8 cellular contexts compared by ENCODE assay signal in genomic region chr4:139278956-139279722, GRCh38. TPM values are rescaled to one million over a fixed set of nuclear protein-coding genes. Genes with fewer than 3 reads are reported as not detected.
A peak's percentile ranks its signal among the peaks of the same experiment; 100 is the strongest.
DNase-seq lines count a peak whose midpoint lies in the region; ATAC-seq, FAIRE-seq and TF ChIP-seq lines count a peak whose summit lies in the region.

No MANE protein-coding gene starts in this region.

- peak overlapping the region; percentile 13 to 46 (median 38) for H3K4me3 ChIP-seq in Peyer's patch
- H3K4me3 ChIP-seq in epithelial cell of esophagus (ENCODE audit: low read length) = peak overlapping the region; percentile 44
- peak overlapping the region; percentile 65 for H3K4me3 ChIP-seq in neural progenitor cell
- H3K4me3 ChIP-seq in small intestine (ENCODE audit: low read depth in 1 of 2, low read length in 2 of 2) = peak overlapping the region in 1 of 2 donors; percentile 35

- peaks cover 58% of the 10 kb centered on the region for H3K27me3 Mint-ChIP-seq in CD4-positive, alpha-beta T cell
- H3K27me3 Mint-ChIP-seq in neural progenitor cell (ENCODE audit: insufficient read depth, low read depth) = peaks cover 35% of the 10 kb centered on the region

- peak overlapping the region; percentile 92 for H3K4me2 ChIP-seq in neural progenitor cell

- 14 to 23% (median 16%) methylated on average over 38 of the region's 38 CpGs for WGBS in small intestine, 3 donors

- H3K9me3 Mint-ChIP-seq in CD4-positive, alpha-beta T cell = no peaks in the 10 kb centered on the region
- no peaks in the 10 kb centered on the region for H3K9me3 Mint-ChIP-seq in neural progenitor cell

- no peak for TF ChIP-seq POLR2A in Peyer's patch (IDR thresholded peaks at IDR 0.05)

- no peak for TF ChIP-seq CTCF in CD4-positive, alpha-beta T cell (IDR thresholded peaks at IDR 0.05)
- no peak for TF ChIP-seq CTCF in Peyer's patch (IDR thresholded peaks at IDR 0.05)
- no peak for TF ChIP-seq CTCF in epithelial cell of esophagus (IDR thresholded peaks at IDR 0.05; ENCODE audit: insufficient read depth, low read depth, low read length, missing control alignments)
- TF ChIP-seq CTCF in neural progenitor cell (IDR thresholded peaks at IDR 0.05) = no peak

- H3K4me1 Mint-ChIP-seq in CD4-positive, alpha-beta T cell (ENCODE audit: low read depth) = peaks cover 18% of the 10 kb centered on the region
- peaks cover 11% of the 10 kb centered on the region for H3K4me1 Mint-ChIP-seq in neural progenitor cell

- H3K79me2 ChIP-seq in neural progenitor cell (ENCODE audit: low read depth) = no peaks in the 10 kb centered on the region

- H3K4me3 Mint-ChIP-seq in CD4-positive, alpha-beta T cell = peak overlapping the region; percentile 77
- peak overlapping the region; percentile 81 for H3K4me3 Mint-ChIP-seq in neural progenitor cell

- no peak overlapping the region for H3K27ac Mint-ChIP-seq in CD4-positive, alpha-beta T cell
- H3K27ac Mint-ChIP-seq in neural progenitor cell = no peak overlapping the region

- H3K36me3 ChIP-seq in Peyer's patch (no peaks in the 10 kb centered on the region), neural progenitor cell (no peaks in the 10 kb centered on the region), small intestine (ENCODE audit: control insufficient read depth in 2 of 2, insufficient read depth in 2 of 2, low read length in 2 of 2) (no peaks in the 10 kb centered on the region)

- H3K4me1 ChIP-seq in Peyer's patch (peaks cover 0 to 5% (median 2%) of the 10 kb centered on the region in 4 donors), neural progenitor cell (no peaks in the 10 kb centered on the region), small intestine (ENCODE audit: control insufficient read depth in 2 of 2, insufficient read depth in 1 of 2, low read depth in 1 of 2, low read length in 1 of 2) (peaks cover 0 to 8% of the 10 kb centered on the region in 2 donors)

- no peaks in the 10 kb centered on the region for H4K20me1 ChIP-seq in neural progenitor cell (ENCODE audit: low read depth)

- no peak for DNase-seq in CD4-positive, alpha-beta T cell
- DNase-seq in Peyer's patch = no peak
- DNase-seq in epithelial cell of esophagus (ENCODE audit: low read depth) = no peak
- DNase-seq in neural progenitor cell (ENCODE audit: low spot score) = peak; percentile 49
- DNase-seq in foreskin melanocyte = no peak
- DNase-seq in 8988T = no peak
- DNase-seq in small intestine = no peak

- H3F3A ChIP-seq in neural progenitor cell (ENCODE audit: low read depth) = peaks cover 18% of the 10 kb centered on the region

- no peak overlapping the region for H3K27ac ChIP-seq in CD4-positive, alpha-beta T cell (ENCODE audit: low read depth, low read length)
- no peak overlapping the region for H3K27ac ChIP-seq in Peyer's patch
- no peak overlapping the region for H3K27ac ChIP-seq in neural progenitor cell
- no peak overlapping the region for H3K27ac ChIP-seq in small intestine (ENCODE audit: low read depth in 1 of 2, low read length in 1 of 2)

- no peak overlapping the region for H3K9ac ChIP-seq in neural progenitor cell

- H2AFZ ChIP-seq in neural progenitor cell (replicated peaks) = peak overlapping the region; percentile 90

- POLR2A ChIA-PET in CD4-positive, alpha-beta T cell (lab: Charles Lee) = interaction anchor here (1.0 kb wide), 1 partner anchor 17 kb away, joined by 3 read pairs; no protein-coding TSS in a partner anchor

- CTCF ChIA-PET in CD4-positive, alpha-beta T cell (lab: Charles Lee) = interaction anchor here (0.6 kb wide), 1 partner anchor 9 kb away, joined by 3 read pairs; no protein-coding TSS in a partner anchor

- H3K27me3 ChIP-seq in CD4-positive, alpha-beta T cell (ENCODE audit: control insufficient read depth, insufficient read depth, low read length) = peaks cover 49% of the 10 kb centered on the region
- peaks cover 0 to 12% of the 10 kb centered on the region in 2 donors for H3K27me3 ChIP-seq in Peyer's patch
- peaks cover 52% of the 10 kb centered on the region for H3K27me3 ChIP-seq in neural progenitor cell
- H3K27me3 ChIP-seq in small intestine (ENCODE audit: control insufficient read depth in 2 of 2, insufficient read depth in 2 of 2, low read length in 2 of 2) = peaks cover 0 to 16% of the 10 kb centered on the region in 2 donors

- no peak for FAIRE-seq in small intestine (lab: Jason Lieb, UNC)

- ATAC-seq in CD4-positive, alpha-beta T cell (ENCODE audit: poor library complexity) = peak; percentile 43
- ATAC-seq in HG03469 (IDR thresholded peaks at IDR 0.05; ENCODE audit: unreplicated experiment) = no peak

- intact Hi-C loops in CD4-positive, alpha-beta T cell (cut with DNase I, micrococcal nuclease) = loop anchor here in 1 of 2 experiments (5.0 kb wide), 1 partner anchor 37 kb away; no protein-coding TSS in a partner anchor

- H3K9me3 ChIP-seq in CD4-positive, alpha-beta T cell (ENCODE audit: control insufficient read depth, low read length) = no peaks in the 10 kb centered on the region
- H3K9me3 ChIP-seq in Peyer's patch (no peaks in the 10 kb centered on the region), neural progenitor cell (ENCODE audit: low read depth) (no peaks in the 10 kb centered on the region), small intestine (ENCODE audit: control insufficient read depth, low read depth) (no peaks in the 10 kb centered on the region)

- no peaks in the 10 kb centered on the region for H3K36me3 Mint-ChIP-seq in CD4-positive, alpha-beta T cell (ENCODE audit: low read depth)
- H3K36me3 Mint-ChIP-seq in neural progenitor cell = no peaks in the 10 kb centered on the region

RNA-seq across cellular contexts. Expression of gene MGARP, which starts 0.9 kb away (rescaled TPM):
- total RNA-seq in CD4-positive, alpha-beta T cell = not detected
- total RNA-seq in Peyer's patch (not detected), neural progenitor cell (ENCODE audit: low replicate concordance) (2.5 and 5.1 TPM in 2 replicates)
- polyA plus RNA-seq in small intestine = under 1 TPM in 2 of 3 donors, not detected in 1; 0.25 to 0.89 TPM

RNA-seq across cellular contexts. Expression of gene NAA15, which starts 22.2 kb away (rescaled TPM):
- 10 to 100 TPM; 54.2 to 57.1 TPM for total RNA-seq in CD4-positive, alpha-beta T cell
- 10 to 100 TPM; 16.6 to 77.6 (median 23.5) TPM for total RNA-seq in Peyer's patch
- total RNA-seq in neural progenitor cell (ENCODE audit: low replicate concordance) = 47.2 and 69.0 TPM in 2 replicates
- 1 to 10 TPM; 5.4 to 9.6 (median 7.6) TPM for polyA plus RNA-seq in small intestine

RNA-seq across cellular contexts. Expression of gene NDUFC1, which starts 23.1 kb away (rescaled TPM):
- 10 to 100 TPM; 23.3 to 26.4 TPM for total RNA-seq in CD4-positive, alpha-beta T cell
- 10 to 100 TPM; 20.6 to 75.8 (median 53.9) TPM for total RNA-seq in Peyer's patch
- 27.0 and 40.6 TPM in 2 replicates for total RNA-seq in neural progenitor cell (ENCODE audit: low replicate concordance)
- 100 to 1,000 TPM; 125 to 194 (median 172) TPM for polyA plus RNA-seq in small intestine
